Comparison of ENCODE assay signal across 28 cellular contexts in the genomic region with DNA sequence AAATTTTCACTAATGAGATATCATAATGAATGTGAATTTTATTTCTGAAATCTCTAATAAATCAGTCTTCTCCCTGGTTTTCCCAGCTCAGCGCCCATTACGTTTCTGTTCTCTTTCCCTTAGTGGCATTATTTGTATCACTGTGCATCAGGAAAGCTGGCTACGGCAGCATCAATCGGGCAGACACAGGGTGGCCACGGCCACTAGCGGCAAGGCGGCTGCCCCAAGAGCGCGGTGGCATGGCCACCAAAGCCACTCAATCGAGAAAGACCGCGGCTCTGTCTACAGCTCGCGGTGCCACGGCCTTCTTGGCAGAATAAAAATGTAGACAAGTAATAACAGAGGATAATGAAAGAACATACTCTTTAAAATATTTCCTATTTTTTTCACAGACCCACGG.
DNase-seq lines count a peak whose midpoint lies in the region; ATAC-seq, FAIRE-seq and TF ChIP-seq lines count a peak whose summit lies in the region.
"Had no signal": no experiment of that assay in that cellular context is flagged by ENCODE, and none has a peak within 500 bp of the region (broad histone marks: within the 10 kb centered on the region; RNA-seq: fewer than 3 reads in every experiment).

No MANE protein-coding gene starts in this region.

- TF ChIP-seq POLR2A in GM10847 (IDR thresholded peaks at IDR 0.05; ENCODE audit: extremely low read depth, insufficient read length) (peak; percentile 85), spleen (IDR thresholded peaks at IDR 0.05) (no peak)

- CTCF ChIA-PET in activated CD4-positive, alpha-beta memory T cell treated with anti-CD3 and anti-CD28 coated beads, Interleukin-2, amount 10 ng/mL, durations not matched to agents 7 days and 5 days (lab: Charles Lee) = interaction anchor here (1.2 to 6.7 kb wide), 3 partner anchors 15 to 28 kb away, joined by 3 to 29 read pairs (median 15); no protein-coding TSS in a partner anchor

- peak; percentile 84 for FAIRE-seq in GM19239 (lab: Jason Lieb, UNC)
- FAIRE-seq: bronchial epithelial cell had no signal

- intact Hi-C loops in spleen (cut with DNase I; ENCODE audit: low total_unique reads) = no loop called here

- POLR2A ChIA-PET in activated CD4-positive, alpha-beta memory T cell treated with anti-CD3 and anti-CD28 coated beads, Interleukin-2, amount 10 ng/mL, durations not matched to agents 7 days and 5 days (lab: Charles Lee) = no interaction called here

- H3K4me3 ChIP-seq in spleen = peak overlapping the region in 5 of 8 donors; percentile 10 to 65 (median 35)
- H3K4me3 ChIP-seq in H7 (ENCODE audit: insufficient read depth, low read depth, low read length) = no peak overlapping the region
- H3K4me3 ChIP-seq: transverse colon had no signal

- peaks cover 5 to 20% (median 12%) of the 10 kb centered on the region in 6 donors for H3K4me1 ChIP-seq in spleen

- ATAC-seq in T-helper 17 cell = no peak
- ATAC-seq: left ventricle myocardium superior; naive thymus-derived CD8-positive, alpha-beta T cell; Panc1 had no signal

- peaks cover 3% of the 10 kb centered on the region for H3K4me1 Mint-ChIP-seq in T-helper 17 cell
- no peaks in the 10 kb centered on the region for H3K4me1 Mint-ChIP-seq in activated CD4-positive, alpha-beta memory T cell treated with anti-CD3 and anti-CD28 coated beads, Interleukin-2, amount 10 ng/mL, durations not matched to agents 7 days and 5 days
- H3K4me1 Mint-ChIP-seq: activated naive CD4-positive, alpha-beta T cell treated with anti-CD3 and anti-CD28 coated beads, Interleukin-2, amount 50 U/mL, for 24 hours had no signal

- 83 to 89% (median 85%) methylated on average over 16 of the region's 16 CpGs for WGBS in spleen, 5 donors

- H3K4me3 Mint-ChIP-seq in T-helper 17 cell = peak overlapping the region; percentile 53
- H3K4me3 Mint-ChIP-seq in activated CD4-positive, alpha-beta memory T cell treated with anti-CD3 and anti-CD28 coated beads, Interleukin-2, amount 10 ng/mL, durations not matched to agents 7 days and 5 days = no peak overlapping the region
- H3K4me3 Mint-ChIP-seq: activated naive CD4-positive, alpha-beta T cell treated with anti-CD3 and anti-CD28 coated beads, Interleukin-2, amount 50 U/mL, for 24 hours; HFFc6 had no signal

- peaks cover 72% of the 10 kb centered on the region for H3K27me3 Mint-ChIP-seq in T-helper 17 cell
- H3K27me3 Mint-ChIP-seq in activated CD4-positive, alpha-beta memory T cell treated with anti-CD3 and anti-CD28 coated beads, Interleukin-2, amount 10 ng/mL, durations not matched to agents 7 days and 5 days = peaks cover 29% of the 10 kb centered on the region

- H3K9me3 Mint-ChIP-seq in activated CD4-positive, alpha-beta memory T cell treated with anti-CD3 and anti-CD28 coated beads, Interleukin-2, amount 10 ng/mL, durations not matched to agents 7 days and 5 days = no peaks in the 10 kb centered on the region
- H3K9me3 Mint-ChIP-seq: activated naive CD4-positive, alpha-beta T cell treated with anti-CD3 and anti-CD28 coated beads, Interleukin-2, amount 50 U/mL, for 24 hours; activated T-helper 2 cell treated with anti-CD3 and anti-CD28 coated beads, Interferon-gamma antibody, Interleukin-2, Interleukin-4, amounts not matched to agents 10 μg/mL and 5 μg/mL and 100 μg/mL, durations not matched to agents 14 hours and 24 hours and 36 hours; HFFc6; naive thymus-derived CD8-positive, alpha-beta T cell had no signal

- no peaks in the 10 kb centered on the region for H3K27me3 ChIP-seq in spleen (replicated peaks in 1 of 7)
- H3K27me3 ChIP-seq in H7 (ENCODE audit: control insufficient read depth, insufficient read depth, low read length) = no peaks in the 10 kb centered on the region
- H3K27me3 ChIP-seq: transverse colon had no signal

- H3K27ac ChIP-seq in spleen = peak overlapping the region; percentile 32 to 86 (median 76)
- H3K27ac ChIP-seq: C4-2B had no signal

- no peaks in the 10 kb centered on the region for H3K9me3 ChIP-seq in T-helper 17 cell (ENCODE audit: control insufficient read depth, low read length, poor library complexity, severe bottlenecking)
- no peaks in the 10 kb centered on the region for H3K9me3 ChIP-seq in spleen
- H3K9me3 ChIP-seq: Caco-2, transverse colon had no signal

- H3K36me3 ChIP-seq in spleen (no peaks in the 10 kb centered on the region), H7 (replicated peaks; ENCODE audit: control insufficient read depth, insufficient read depth, low read length) (no peaks in the 10 kb centered on the region)
- H3K36me3 ChIP-seq: transverse colon had no signal

- H3K36me3 Mint-ChIP-seq in T-helper 17 cell (ENCODE audit: low read depth) = peaks cover 7% of the 10 kb centered on the region
- no peaks in the 10 kb centered on the region for H3K36me3 Mint-ChIP-seq in activated CD4-positive, alpha-beta memory T cell treated with anti-CD3 and anti-CD28 coated beads, Interleukin-2, amount 10 ng/mL, durations not matched to agents 7 days and 5 days (ENCODE audit: low read depth)
- H3K36me3 Mint-ChIP-seq: activated naive CD4-positive, alpha-beta T cell treated with anti-CD3 and anti-CD28 coated beads, Interleukin-2, amount 50 U/mL, for 24 hours had no signal

- DNase-seq in GM19239 (ENCODE audit: insufficient read length, low spot score) = no peak
- no peak for DNase-seq in T-helper 17 cell
- DNase-seq in spleen = no peak
- DNase-seq in activated CD4-positive, alpha-beta memory T cell treated with anti-CD3 and anti-CD28 coated beads, Interleukin-2, amount 10 ng/mL, durations not matched to agents 7 days and 5 days = no peak
- DNase-seq in H7 = no peak
- DNase-seq in NCI-H2227 treated with DMSO at 0.1 percent for 48 hours (lab: John Stamatoyannopoulos, UW) = no peak
- DNase-seq: activated CD4-positive, alpha-beta T cell treated with anti-CD3 and anti-CD28 coated beads, Interleukin-2, amount 50 U/mL, for 1 hour; activated CD8-positive, alpha-beta memory T cell treated with anti-CD3 and anti-CD28 coated beads, Interleukin-2, amount 50 U/mL, for 48 hours; anterior cingulate cortex; Caco-2; DMS79; effector CD4-positive, alpha-beta T cell; HFFc6; left ventricle myocardium superior; naive thymus-derived CD8-positive, alpha-beta T cell; NCI-H1092; NCI-H187; NCI-H2171; NCI-H524; occipital lobe; SIG-M5; transverse colon had no signal

- no peak for TF ChIP-seq CTCF in spleen (IDR thresholded peaks at IDR 0.05 in 8 of 11, conservative IDR thresholded peaks at IDR 0.05 in 3 of 11)

- H3K27ac Mint-ChIP-seq in T-helper 17 cell = no peak overlapping the region
- no peak overlapping the region for H3K27ac Mint-ChIP-seq in activated CD4-positive, alpha-beta memory T cell treated with anti-CD3 and anti-CD28 coated beads, Interleukin-2, amount 10 ng/mL, durations not matched to agents 7 days and 5 days
- H3K27ac Mint-ChIP-seq: activated naive CD4-positive, alpha-beta T cell treated with anti-CD3 and anti-CD28 coated beads, Interleukin-2, amount 50 U/mL, for 24 hours; activated T-helper 2 cell treated with anti-CD3 and anti-CD28 coated beads, Interferon-gamma antibody, Interleukin-2, Interleukin-4, amounts not matched to agents 10 μg/mL and 5 μg/mL and 100 μg/mL, durations not matched to agents 14 hours and 24 hours and 36 hours; HFFc6 had no signal
